7 cellular contexts compared by ENCODE assay signal in the genomic region with DNA sequence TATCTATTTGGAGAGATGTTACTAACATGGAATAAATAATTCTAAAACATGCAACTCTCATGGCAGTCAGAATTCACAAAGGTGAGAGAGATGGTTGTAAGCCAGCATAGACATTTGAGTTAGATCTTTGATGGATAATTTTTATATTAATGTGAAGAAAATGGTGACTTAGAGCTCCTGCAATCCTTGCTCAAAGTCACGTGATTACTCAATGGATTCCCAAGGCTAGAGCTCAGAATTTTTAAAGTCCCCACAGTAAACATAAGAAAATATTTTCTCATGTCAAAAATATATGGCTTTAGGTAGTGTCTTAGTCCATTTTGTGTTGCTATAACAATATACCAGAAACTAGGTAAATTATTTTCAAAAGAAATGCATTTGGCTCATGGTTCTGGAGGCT.
"Had no signal": no experiment of that assay in that cellular context is flagged by ENCODE, and none has a peak within 500 bp of the region (broad histone marks: within the 10 kb centered on the region; RNA-seq: fewer than 3 reads in every experiment).

No MANE protein-coding gene starts in this region.

- FAIRE-seq: HTR-8/SVneo had no signal

- H3K4me2 ChIP-seq: KMS-11 had no signal

- DNase-seq: Karpas-422, Kasumi-1, KBM-7, KG1 had no signal

- H3K27ac ChIP-seq: HL-60, KMS-11 had no signal

- H3K9ac ChIP-seq: KMS-11 had no signal
